ENCODE assay signal across 8 cellular contexts in the genomic region with DNA sequence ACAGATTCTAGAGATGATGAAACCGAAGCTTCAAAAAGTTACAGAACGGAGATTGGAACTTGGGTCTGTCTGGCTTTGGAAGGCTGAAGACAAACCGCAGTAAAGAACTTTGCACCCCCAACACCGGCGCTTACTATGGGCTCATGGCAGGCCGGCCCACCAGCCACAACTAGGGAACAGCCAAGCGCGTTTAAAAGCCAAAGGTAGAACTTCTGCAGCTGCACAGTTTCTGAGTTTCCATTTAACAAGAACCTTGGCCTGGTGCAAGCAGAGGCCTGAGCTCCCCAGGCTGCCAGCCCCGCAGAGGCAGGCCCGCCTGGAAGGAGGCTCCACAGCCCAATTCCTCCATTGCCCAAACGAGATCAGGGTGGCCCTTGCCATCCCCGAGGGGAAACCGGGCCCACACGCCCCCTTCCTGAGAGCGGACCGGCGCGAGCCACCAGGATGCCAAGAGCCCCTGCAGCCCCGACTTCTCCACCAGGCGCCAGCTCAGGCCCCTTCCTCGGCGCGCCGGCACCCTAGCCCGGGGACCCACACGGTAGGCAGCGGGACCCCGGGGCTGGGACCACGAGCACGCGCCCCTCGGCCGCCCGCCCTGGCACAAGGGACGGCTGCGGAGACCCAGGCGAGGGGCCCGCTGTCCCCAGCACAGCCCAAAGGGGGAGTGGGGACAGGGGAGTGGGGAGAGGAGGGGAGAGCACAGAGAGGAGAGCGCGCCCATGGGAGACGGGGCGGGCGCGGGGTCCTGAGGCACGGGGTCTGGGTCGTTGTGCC. TPM values are rescaled to one million over a fixed set of nuclear protein-coding genes. Genes with fewer than 3 reads are reported as not detected.
DNase-seq lines count a peak whose midpoint lies in the region; ATAC-seq and TF ChIP-seq lines count a peak whose summit lies in the region.

No MANE protein-coding gene starts in this region.

- H3K9me3 Mint-ChIP-seq in activated naive CD4-positive, alpha-beta T cell treated with anti-CD3 and anti-CD28 coated beads for 36 hours, result no peaks in the 10 kb centered on the region

- peak overlapping the region; percentile 78 to 81 (median 80) for H3K27ac ChIP-seq in sigmoid colon

- H3K27ac Mint-ChIP-seq in activated naive CD4-positive, alpha-beta T cell treated with anti-CD3 and anti-CD28 coated beads for 36 hours, result peak overlapping the region; percentile 46

- no peaks in the 10 kb centered on the region for H3K27me3 ChIP-seq in sigmoid colon

- TF ChIP-seq POLR2A in sigmoid colon (IDR thresholded peaks at IDR 0.05), result no peak

- no peak for TF ChIP-seq EP300 in sigmoid colon (IDR thresholded peaks at IDR 0.05)

- intact Hi-C loops in activated naive CD4-positive, alpha-beta T cell treated with anti-CD3 and anti-CD28 coated beads for 36 hours (cut with micrococcal nuclease), result loop anchor here (1.0 to 5.0 kb wide), 4 partner anchors 10 to 325 kb away; a partner anchor contains a TSS
- intact Hi-C loops in left ventricle myocardium superior (cut with micrococcal nuclease), result no loop called here
- intact Hi-C loops in sigmoid colon (cut with DNase I), result loop anchor here (2.0 kb wide), 1 partner anchor 123 kb away; a partner anchor contains a TSS

- peaks cover 0 to 47% (median 17%) of the 10 kb centered on the region in 4 donors for H3K36me3 ChIP-seq in sigmoid colon

- WGBS in sigmoid colon, 2 donors, result 2% methylated on average over 46 of the region's 46 CpGs

- POLR2A ChIA-PET in GM10248 (lab: Yijun Ruan, JAX), result interaction anchor here (0.6 to 0.9 kb wide), 2 partner anchors 10 to 23 kb away, joined by 3 read pairs; a partner anchor contains a TSS

- H3K4me3 Mint-ChIP-seq in activated naive CD4-positive, alpha-beta T cell treated with anti-CD3 and anti-CD28 coated beads for 36 hours, result peak overlapping the region; percentile 88

- H3K36me3 Mint-ChIP-seq in activated naive CD4-positive, alpha-beta T cell treated with anti-CD3 and anti-CD28 coated beads for 36 hours (ENCODE audit: low read depth), result peaks cover 23% of the 10 kb centered on the region

- peaks cover 0 to 25% (median 24%) of the 10 kb centered on the region in 4 donors for H3K4me1 ChIP-seq in sigmoid colon

- peak; percentile 51 for DNase-seq in GM10248 (ENCODE audit: extremely low spot score)
- DNase-seq in LHCN-M2 (ENCODE audit: low read depth), result peak; percentile 21
- DNase-seq in activated naive CD4-positive, alpha-beta T cell treated with anti-CD3 and anti-CD28 coated beads for 36 hours, result peak; percentile 22
- no peak for DNase-seq in left ventricle myocardium superior
- DNase-seq in sigmoid colon, result no peak
- no peak for DNase-seq in SIG-M5 (lab: John Stamatoyannopoulos, UW)
- no peak for DNase-seq in NCI-H1694 (lab: John Stamatoyannopoulos, UW)

- peak overlapping the region; percentile 74 to 99 (median 86) for H3K4me3 ChIP-seq in sigmoid colon

- H3K4me1 Mint-ChIP-seq in activated naive CD4-positive, alpha-beta T cell treated with anti-CD3 and anti-CD28 coated beads for 36 hours (ENCODE audit: low read depth), result peaks cover 32% of the 10 kb centered on the region

- ATAC-seq in GM21825 (IDR thresholded peaks at IDR 0.05; ENCODE audit: unreplicated experiment), result peak; percentile 37
- ATAC-seq in left ventricle myocardium superior, result peak; percentile 46

- no peaks in the 10 kb centered on the region for H3K9me3 ChIP-seq in sigmoid colon

- H3K27me3 Mint-ChIP-seq in activated naive CD4-positive, alpha-beta T cell treated with anti-CD3 and anti-CD28 coated beads for 36 hours (ENCODE audit: low read depth), result no peaks in the 10 kb centered on the region

- TF ChIP-seq CTCF in GM10248 (IDR thresholded peaks at IDR 0.05; ENCODE audit: control extremely low read depth, extremely low read depth, low read depth, missing control alignments) (no peak), sigmoid colon (IDR thresholded peaks at IDR 0.05) (no peak)

- CTCF ChIA-PET in GM10248 (lab: Yijun Ruan, JAX), result interaction anchor here (0.9 to 2.2 kb wide), 4 partner anchors 10 to 116 kb away, joined by 3 to 8 read pairs (median 6); a partner anchor contains a TSS
- CTCF ChIA-PET in activated naive CD4-positive, alpha-beta T cell treated with anti-CD3 and anti-CD28 coated beads for 36 hours (lab: Charles Lee), result interaction anchor here (1.2 kb wide), 1 partner anchor 116 kb away, joined by 3 read pairs; no protein-coding TSS in a partner anchor

RNA-seq across cellular contexts. Expression of a gene that starts 0.6 kb away (rescaled TPM):
- 78.6 and 80.9 TPM in 2 replicates for total RNA-seq in LHCN-M2 (2014; rRNA removed)
- 35.5 TPM for polyA plus RNA-seq in LHCN-M2 (2012)
- 10 to 100 TPM; 37.5 to 40.2 TPM for total RNA-seq in activated naive CD4-positive, alpha-beta T cell treated with anti-CD3 and anti-CD28 coated beads for 36 hours
- 19.1 TPM for total RNA-seq in left ventricle myocardium superior
- total RNA-seq in sigmoid colon, result 10 to 100 TPM; 12.1 to 30.5 (median 21.4) TPM
- 10 to 100 TPM; 10.2 to 38.4 (median 14.6) TPM for polyA plus RNA-seq in sigmoid colon

RNA-seq across cellular contexts. Expression of a gene that starts 9.8 kb away (rescaled TPM):
- total RNA-seq in LHCN-M2 (2014; rRNA removed) (40.0 and 45.8 TPM in 2 replicates), left ventricle myocardium superior (23.5 TPM), sigmoid colon (10 to 100 TPM; 13.2 to 20.8 (median 17.3) TPM)
- polyA plus RNA-seq in LHCN-M2 (2012), result 28.1 TPM
- total RNA-seq in activated naive CD4-positive, alpha-beta T cell treated with anti-CD3 and anti-CD28 coated beads for 36 hours, result 10 to 100 TPM; 21.0 to 24.0 TPM
- polyA plus RNA-seq in sigmoid colon, result 10 to 100 TPM; 12.6 to 25.0 (median 22.4) TPM

RNA-seq across cellular contexts. Expression of a gene that starts 9.8 kb away (rescaled TPM):
- total RNA-seq in LHCN-M2 (2014; rRNA removed), result 91.0 and 107 TPM in 2 replicates
- polyA plus RNA-seq in LHCN-M2 (2012), result 155 TPM
- 100 to 1,000 TPM; 115 to 118 TPM for total RNA-seq in activated naive CD4-positive, alpha-beta T cell treated with anti-CD3 and anti-CD28 coated beads for 36 hours
- 13.2 TPM for total RNA-seq in left ventricle myocardium superior
- 10 to 100 TPM; 13.3 to 31.7 (median 26.9) TPM for total RNA-seq in sigmoid colon
- polyA plus RNA-seq in sigmoid colon, result 10 to 100 TPM; 21.7 to 46.9 (median 30.0) TPM

Comparison
In these comparisons a context has a peak if more than half of its experiments do, and no peak if none do; other contexts are left out.
1. DNase-seq: peak in GM10248 (single experiment), LHCN-M2 (single experiment) and activated naive CD4-positive, alpha-beta T cell treated with anti-CD3 and anti-CD28 coated beads for 36 hours (single experiment); none in left ventricle myocardium superior (single experiment), sigmoid colon (single experiment), SIG-M5 (single experiment) and NCI-H1694 (single experiment).